18 cellular contexts compared by ENCODE assay signal in the genomic region with DNA sequence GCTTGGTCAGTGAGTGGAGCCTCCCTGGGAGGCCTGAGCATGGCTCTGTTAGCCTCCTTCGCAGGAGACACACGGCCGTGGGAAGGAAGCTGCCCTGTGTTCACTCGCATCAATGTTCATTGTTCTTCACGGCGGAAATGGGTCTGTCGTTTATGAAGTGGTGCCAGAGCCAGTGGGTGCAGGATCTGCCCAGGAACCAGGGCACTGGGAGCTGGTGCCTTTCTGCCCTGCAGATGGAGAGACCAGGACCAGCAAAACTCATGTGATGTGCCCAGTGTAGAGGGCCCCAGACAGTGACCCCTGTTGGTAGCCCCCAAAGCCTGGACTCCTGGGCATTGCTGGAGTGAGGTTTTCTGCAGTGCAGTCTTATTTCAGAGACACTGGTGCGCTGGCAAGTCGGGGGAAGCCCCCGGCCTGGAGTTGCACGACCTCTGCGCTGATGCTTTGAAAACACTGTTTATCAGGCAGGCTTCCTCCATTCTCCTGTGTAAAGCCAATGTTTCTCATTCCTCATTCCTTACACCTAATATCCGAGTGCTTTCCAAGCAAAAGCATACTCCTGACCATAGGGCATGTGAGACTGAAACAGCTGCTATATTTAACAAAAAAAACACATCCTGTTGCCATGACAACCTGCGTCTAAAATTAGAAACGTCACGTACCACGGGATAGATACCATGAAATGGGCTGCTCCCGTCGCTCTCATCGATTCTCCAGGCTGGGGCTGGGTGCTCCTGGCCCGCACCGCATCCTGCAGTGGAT.
A peak's percentile ranks its signal among the peaks of the same experiment; 100 is the strongest.
DNase-seq lines count a peak whose midpoint lies in the region; ATAC-seq and TF ChIP-seq lines count a peak whose summit lies in the region.
"Had no signal": no experiment of that assay in that cellular context is flagged by ENCODE, and none has a peak within 500 bp of the region (broad histone marks: within the 10 kb centered on the region; RNA-seq: fewer than 3 reads in every experiment).

No MANE protein-coding gene starts in this region.

- no peak overlapping the region for H3K4me3 Mint-ChIP-seq in activated CD8-positive, alpha-beta T cell treated with anti-CD3 and anti-CD28 coated beads for 36 hours
- H3K4me3 Mint-ChIP-seq in CD8-positive, alpha-beta memory T cell: no peak overlapping the region
- H3K4me3 Mint-ChIP-seq: activated CD8-positive, alpha-beta memory T cell treated with anti-CD3 and anti-CD28 coated beads, Interleukin-2, amount 10 ng/mL, durations not matched to agents 7 days and 5 days; activated naive CD8-positive, alpha-beta T cell treated with anti-CD3 and anti-CD28 coated beads, Interleukin-2, amount 10 ng/mL, durations not matched to agents 7 days and 5 days; HFFc6; IgD-negative memory B cell; T-helper 1 cell treated with Interleukin-12 subunit alpha and Interleukin-12 subunit beta and Interleukin-4 antibody, amounts not matched to agents 30 μg/mL and 1 μg/mL, for 36 hours had no signal

- no peak overlapping the region for H2AFZ ChIP-seq in SK-N-SH (ENCODE audit: low read depth)

- H3K9me3 Mint-ChIP-seq in activated CD8-positive, alpha-beta T cell treated with anti-CD3 and anti-CD28 coated beads for 36 hours: no peaks in the 10 kb centered on the region
- H3K9me3 Mint-ChIP-seq in CD8-positive, alpha-beta memory T cell: no peaks in the 10 kb centered on the region
- H3K9me3 Mint-ChIP-seq: activated naive CD8-positive, alpha-beta T cell treated with anti-CD3 and anti-CD28 coated beads, Interleukin-2, amount 10 ng/mL, durations not matched to agents 7 days and 5 days; IgD-negative memory B cell; T-helper 1 cell treated with Interleukin-12 subunit alpha and Interleukin-12 subunit beta and Interleukin-4 antibody, amounts not matched to agents 30 μg/mL and 1 μg/mL, for 36 hours had no signal

- no peak for TF ChIP-seq EP300 in SK-N-SH (IDR thresholded peaks at IDR 0.05; ENCODE audit: borderline replicate concordance in 1 of 2, low read depth in 1 of 2, low read length in 1 of 2)

- CTCF ChIA-PET in activated CD8-positive, alpha-beta T cell treated with anti-CD3 and anti-CD28 coated beads for 36 hours (lab: Charles Lee): no interaction called here
- CTCF ChIA-PET in SK-N-SH (lab: Yijun Ruan, JAX): interaction anchor here (1.3 kb wide), 1 partner anchor 11 kb away, joined by 4 read pairs; no protein-coding TSS in a partner anchor
- CTCF ChIA-PET in CD8-positive, alpha-beta memory T cell (lab: Charles Lee): no interaction called here

- no peak for TF ChIP-seq RAD21 in SK-N-SH (IDR thresholded peaks at IDR 0.05; ENCODE audit: low read length)

- H3K4me3 ChIP-seq in fibroblast of villous mesenchyme (ENCODE audit: low read depth, low read length) (no peak overlapping the region), SK-N-SH (ENCODE audit: low read depth in 2 of 2, low read length in 1 of 2) (no peak overlapping the region)
- H3K4me3 ChIP-seq in CD8-positive, alpha-beta memory T cell (ENCODE audit: low read length): no peak overlapping the region
- H3K4me3 ChIP-seq: upper lobe of left lung had no signal

- no peaks in the 10 kb centered on the region for H3K79me2 ChIP-seq in SK-N-SH (ENCODE audit: insufficient read depth)

- H3K27ac Mint-ChIP-seq in activated CD8-positive, alpha-beta T cell treated with anti-CD3 and anti-CD28 coated beads for 36 hours: no peak overlapping the region
- H3K27ac Mint-ChIP-seq in CD8-positive, alpha-beta memory T cell: peak overlapping the region in 1 of 8 donors; percentile 51
- H3K27ac Mint-ChIP-seq: activated CD8-positive, alpha-beta memory T cell treated with anti-CD3 and anti-CD28 coated beads, Interleukin-2, amount 10 ng/mL, durations not matched to agents 7 days and 5 days; activated naive CD8-positive, alpha-beta T cell treated with anti-CD3 and anti-CD28 coated beads, Interleukin-2, amount 10 ng/mL, durations not matched to agents 7 days and 5 days; HFFc6; IgD-negative memory B cell; T-helper 1 cell treated with Interleukin-12 subunit alpha and Interleukin-12 subunit beta and Interleukin-4 antibody, amounts not matched to agents 30 μg/mL and 1 μg/mL, for 36 hours had no signal

- H3K4me2 ChIP-seq in SK-N-SH: no peak overlapping the region

- H3K27me3 Mint-ChIP-seq in activated CD8-positive, alpha-beta T cell treated with anti-CD3 and anti-CD28 coated beads for 36 hours: no peaks in the 10 kb centered on the region
- H3K27me3 Mint-ChIP-seq in CD8-positive, alpha-beta memory T cell: peaks cover 17 to 30% of the 10 kb centered on the region in 2 donors
- H3K27me3 Mint-ChIP-seq: activated CD8-positive, alpha-beta memory T cell treated with anti-CD3 and anti-CD28 coated beads, Interleukin-2, amount 10 ng/mL, durations not matched to agents 7 days and 5 days had no signal

- 67% methylated on average over 13 of the region's 22 CpGs for WGBS in SK-N-SH (ENCODE audit: low lambda C conversion rate)

- no peak overlapping the region for H3K9ac ChIP-seq in SK-N-SH

- peak; percentile 41 for ATAC-seq in activated CD8-positive, alpha-beta T cell treated with anti-CD3 and anti-CD28 coated beads for 36 hours
- ATAC-seq: activated CD8-positive, alpha-beta memory T cell treated with anti-CD3 and anti-CD28 coated beads, Interleukin-2, amount 10 ng/mL, durations not matched to agents 7 days and 5 days had no signal

- POLR2A ChIA-PET in activated CD8-positive, alpha-beta T cell treated with anti-CD3 and anti-CD28 coated beads for 36 hours (lab: Charles Lee): no interaction called here
- POLR2A ChIA-PET in SK-N-SH (lab: Yijun Ruan, JAX): interaction anchor here (0.6 kb wide), 1 partner anchor 183 kb away, joined by 3 read pairs; no protein-coding TSS in a partner anchor
- POLR2A ChIA-PET in CD8-positive, alpha-beta memory T cell (lab: Charles Lee): no interaction called here

- no peak for TF ChIP-seq CTCF in activated CD8-positive, alpha-beta T cell treated with anti-CD3 and anti-CD28 coated beads for 36 hours (IDR thresholded peaks at IDR 0.05)
- TF ChIP-seq CTCF in fibroblast of villous mesenchyme (IDR thresholded peaks at IDR 0.05; ENCODE audit: insufficient read depth, low read depth, low read length) (no peak), SK-N-SH (IDR thresholded peaks at IDR 0.05) (no peak)

- no peaks in the 10 kb centered on the region for H3K36me3 Mint-ChIP-seq in activated CD8-positive, alpha-beta T cell treated with anti-CD3 and anti-CD28 coated beads for 36 hours (ENCODE audit: low read depth)
- H3K36me3 Mint-ChIP-seq in CD8-positive, alpha-beta memory T cell: peaks cover 0 to 3% (median 0%) of the 10 kb centered on the region in 3 donors
- H3K36me3 Mint-ChIP-seq: activated CD8-positive, alpha-beta memory T cell treated with anti-CD3 and anti-CD28 coated beads, Interleukin-2, amount 10 ng/mL, durations not matched to agents 7 days and 5 days; activated naive CD8-positive, alpha-beta T cell treated with anti-CD3 and anti-CD28 coated beads, Interleukin-2, amount 10 ng/mL, durations not matched to agents 7 days and 5 days; IgD-negative memory B cell had no signal

- H3K27me3 ChIP-seq in SK-N-SH (ENCODE audit: insufficient read depth): no peaks in the 10 kb centered on the region
- no peaks in the 10 kb centered on the region for H3K27me3 ChIP-seq in CD8-positive, alpha-beta memory T cell (ENCODE audit: insufficient read depth, low read length, poor library complexity, severe bottlenecking)
- H3K27me3 ChIP-seq: upper lobe of left lung had no signal

- no peaks in the 10 kb centered on the region; a peak in 1 of 4 replicates for H3K4me1 ChIP-seq in SK-N-SH (ENCODE audit: control insufficient read depth in 1 of 2, insufficient read depth in 2 of 2, low read depth in 1 of 2, low read length in 1 of 2)
- peaks cover 5% of the 10 kb centered on the region for H3K4me1 ChIP-seq in CD8-positive, alpha-beta memory T cell (ENCODE audit: insufficient read depth, low read length)

- no peaks in the 10 kb centered on the region for H4K20me1 ChIP-seq in SK-N-SH (ENCODE audit: insufficient read depth)

- no peak overlapping the region for H3K27ac ChIP-seq in SK-N-SH (ENCODE audit: low read depth in 2 of 2, low read length in 1 of 2)
- no peak overlapping the region for H3K27ac ChIP-seq in CD8-positive, alpha-beta memory T cell (ENCODE audit: low read depth, low read length)
- H3K27ac ChIP-seq: upper lobe of left lung had no signal

- H3K4me1 Mint-ChIP-seq in activated CD8-positive, alpha-beta T cell treated with anti-CD3 and anti-CD28 coated beads for 36 hours (ENCODE audit: low read depth): peaks cover 17% of the 10 kb centered on the region
- H3K4me1 Mint-ChIP-seq in CD8-positive, alpha-beta memory T cell: peaks cover 4 to 12% (median 7%) of the 10 kb centered on the region in 3 donors
- H3K4me1 Mint-ChIP-seq: activated CD8-positive, alpha-beta memory T cell treated with anti-CD3 and anti-CD28 coated beads, Interleukin-2, amount 10 ng/mL, durations not matched to agents 7 days and 5 days had no signal

- intact Hi-C loops in activated CD8-positive, alpha-beta T cell treated with anti-CD3 and anti-CD28 coated beads for 36 hours (cut with micrococcal nuclease): no loop called here
- intact Hi-C loops in posterior cingulate gyrus (cut with DNase I): no loop called here

- H3K9me3 ChIP-seq in SK-N-SH: no peaks in the 10 kb centered on the region
- H3K9me3 ChIP-seq in CD8-positive, alpha-beta memory T cell (ENCODE audit: low read length): no peaks in the 10 kb centered on the region
- H3K9me3 ChIP-seq: upper lobe of left lung had no signal

- no peaks in the 10 kb centered on the region for H3F3A ChIP-seq in SK-N-SH (replicated peaks; ENCODE audit: insufficient read depth)

- peak; percentile 41 for DNase-seq in DMS53 (lab: John Stamatoyannopoulos, UW)
- no peak for DNase-seq in DMS53 treated with DMSO at 0.1 percent for 48 hours (lab: John Stamatoyannopoulos, UW; ENCODE audit: unreplicated experiment)
- peak; percentile 27 for DNase-seq in activated CD8-positive, alpha-beta T cell treated with anti-CD3 and anti-CD28 coated beads for 36 hours
- peak; percentile 16 for DNase-seq in fibroblast of villous mesenchyme (ENCODE audit: low read depth)
- DNase-seq in posterior cingulate gyrus: peak in 6 of 10 donors; percentile 44 to 94 (median 80)
- DNase-seq in SK-N-SH: no peak
- no peak for DNase-seq in CD8-positive, alpha-beta memory T cell
- DNase-seq in SHP77 treated with DMSO at 0.1 percent for 48 hours (lab: John Stamatoyannopoulos, UW): no peak
- DNase-seq: 8988T; activated CD8-positive, alpha-beta memory T cell treated with anti-CD3 and anti-CD28 coated beads, Interleukin-2, amount 10 ng/mL, durations not matched to agents 7 days and 5 days; activated naive CD8-positive, alpha-beta T cell treated with anti-CD3 and anti-CD28 coated beads, Interleukin-2, amount 10 ng/mL, durations not matched to agents 7 days and 5 days; HFFc6; midbrain; NCI-H1930; NK-92 treated with Interleukin-12 subunit alpha and Interleukin-12 subunit beta, amount 100 ng/mL, for 24 hours had no signal

- H3K36me3 ChIP-seq in SK-N-SH (replicated peaks in 1 of 2; ENCODE audit: control insufficient read depth in 1 of 2, insufficient read depth in 2 of 2, low read length in 1 of 2): no peaks in the 10 kb centered on the region
- H3K36me3 ChIP-seq in CD8-positive, alpha-beta memory T cell (ENCODE audit: insufficient read depth, low read length): no peaks in the 10 kb centered on the region
- H3K36me3 ChIP-seq: upper lobe of left lung had no signal

- H3K9me2 ChIP-seq in SK-N-SH: no peaks in the 10 kb centered on the region

Comparison
In these comparisons a context has a peak if more than half of its experiments do, and no peak if none do; other contexts are left out.
1. DNase-seq: peak in DMS53 (single experiment), activated CD8-positive, alpha-beta T cell treated with anti-CD3 and anti-CD28 coated beads for 36 hours (single experiment), fibroblast of villous mesenchyme (single experiment) and posterior cingulate gyrus (6 of 10); none in DMS53 treated with DMSO at 0.1 percent for 48 hours (single experiment), SK-N-SH (single experiment), CD8-positive, alpha-beta memory T cell (0 of 5) and SHP77 treated with DMSO at 0.1 percent for 48 hours (single experiment).